31 cellular contexts compared by ENCODE assay signal in genomic region chr1:200692321-200692720, GRCh38.
"Had no signal": no experiment of that assay in that cellular context is flagged by ENCODE, and none has a peak within 500 bp of the region (broad histone marks: within the 10 kb centered on the region; RNA-seq: fewer than 3 reads in every experiment).

No MANE protein-coding gene starts in this region.

- H3K4me3 ChIP-seq: body of pancreas, esophagus muscularis mucosa, gastrocnemius medialis, heart left ventricle had no signal

- H3K27me3 ChIP-seq: body of pancreas, esophagus muscularis mucosa, foreskin keratinocyte, gastrocnemius medialis, heart left ventricle had no signal

- DNase-seq: activated CD4-positive, alpha-beta memory T cell treated with anti-CD3 and anti-CD28 coated beads, Interleukin-2, amount 10 ng/mL, durations not matched to agents 7 days and 5 days; activated CD4-positive, alpha-beta T cell treated with anti-CD3 and anti-CD28 coated beads for 1 hour; activated CD4-positive, alpha-beta T cell treated with anti-CD3 and anti-CD28 coated beads for 4 hours; activated CD4-positive, alpha-beta T cell treated with anti-CD3 and anti-CD28 coated beads, Interleukin-2, amount 10 ng/mL, durations not matched to agents 7 days and 5 days; activated CD4-positive, alpha-beta T cell treated with anti-CD3 and anti-CD28 coated beads, Interleukin-2, amount 50 U/mL, for 4 hours; activated CD8-positive, alpha-beta memory T cell treated with anti-CD3 and anti-CD28 coated beads, Interleukin-2, amount 50 U/mL, for 48 hours; activated effector memory CD4-positive, alpha-beta T cell treated with Interleukin-2 at 50 U/mL for 16 hours; activated gamma-delta T cell treated with Interleukin-2 at 50 U/mL for 16 hours; activated naive CD4-positive, alpha-beta T cell treated with anti-CD3 and anti-CD28 coated beads, Interleukin-2, amount 50 U/mL, for 16 hours; activated naive CD4-positive, alpha-beta T cell treated with Interleukin-2 at 50 U/mL for 16 hours; activated T-cell treated with anti-CD3 and anti-CD28 coated beads for 4 hours; activated T-cell treated with anti-CD3 and anti-CD28 coated beads, Interleukin-2, amount 50 U/mL, for 24 hours; activated T-cell treated with anti-CD3 and anti-CD28 coated beads, Interleukin-2, amount 50 U/mL, for 72 hours; amniotic stem cell; anterior cingulate cortex; body of pancreas; caudate nucleus; cortex of kidney; dermis blood vessel endothelial cell; effector CD4-positive, alpha-beta T cell; effector memory CD8-positive, alpha-beta T cell; erythroblast; foreskin keratinocyte; gastrocnemius medialis; glutamatergic neuron; heart left ventricle; T-helper 2 cell had no signal

- FAIRE-seq: colon had no signal

- ATAC-seq: activated T-cell treated with anti-CD3 and anti-CD28 coated beads, Interleukin-2, amount 50 U/mL, for 72 hours; body of pancreas; effector memory CD8-positive, alpha-beta T cell; foreskin keratinocyte; gastrocnemius medialis; heart left ventricle; WTC11 had no signal

- H3K36me3 ChIP-seq: esophagus muscularis mucosa, gastrocnemius medialis, heart left ventricle had no signal

- H3K9me3 ChIP-seq: body of pancreas, esophagus muscularis mucosa, gastrocnemius medialis, heart left ventricle had no signal

- H3K4me1 ChIP-seq: body of pancreas, esophagus muscularis mucosa, foreskin keratinocyte, gastrocnemius medialis, heart left ventricle had no signal

- H3K27ac ChIP-seq: body of pancreas, esophagus muscularis mucosa, foreskin keratinocyte, gastrocnemius medialis, heart left ventricle, VCaP had no signal
